In genomic region chr12:87923361-87923760, GRCh38 we compare ENCODE assay signal across 23 cellular contexts.
DNase-seq lines count a peak whose midpoint lies in the region; ATAC-seq and TF ChIP-seq lines count a peak whose summit lies in the region.
"Had no signal": no experiment of that assay in that cellular context is flagged by ENCODE, and none has a peak within 500 bp of the region (broad histone marks: within the 10 kb centered on the region; RNA-seq: fewer than 3 reads in every experiment).

No MANE protein-coding gene starts in this region.

- ATAC-seq in psoas muscle (no peak), GM21576 (IDR thresholded peaks at IDR 0.05; ENCODE audit: unreplicated experiment) (no peak), HG02588 (IDR thresholded peaks at IDR 0.05; ENCODE audit: unreplicated experiment) (no peak)
- ATAC-seq: Panc1 had no signal

- H3K4me1 ChIP-seq in psoas muscle = no peaks in the 10 kb centered on the region
- H3K4me1 ChIP-seq: BLaER1 had no signal

- H3K27ac ChIP-seq in psoas muscle = no peak overlapping the region
- H3K27ac ChIP-seq: BLaER1, RWPE1 had no signal

- WGBS in psoas muscle, 3 donors = 58 to 63% (median 61%) methylated on average over 3 of the region's 3 CpGs

- H3K9me3 ChIP-seq in psoas muscle = no peaks in the 10 kb centered on the region
- H3K9me3 ChIP-seq: BLaER1 had no signal

- H3K27me3 ChIP-seq in psoas muscle (ENCODE audit: insufficient read depth in 3 of 3, low read length in 2 of 3) = no peaks in the 10 kb centered on the region
- H3K27me3 ChIP-seq: BLaER1 had no signal

- no peak for TF ChIP-seq CTCF in choroid plexus epithelial cell (conservative IDR thresholded peaks at IDR 0.05; ENCODE audit: low read depth, low read length)
- no peak for TF ChIP-seq CTCF in psoas muscle (IDR thresholded peaks at IDR 0.05)

- DNase-seq in LHCN-M2 (ENCODE audit: low read depth) = peak; percentile 54
- peak; percentile 69 for DNase-seq in choroid plexus epithelial cell (ENCODE audit: low read depth)
- peak; percentile 4 for DNase-seq in fibroblast of the conjunctiva (ENCODE audit: low read depth)
- DNase-seq in skeletal muscle cell (ENCODE audit: low read depth) = peak; percentile 33
- DNase-seq in psoas muscle = no peak
- no peak for DNase-seq in NCI-H82 (lab: John Stamatoyannopoulos, UW)
- DNase-seq: CD4-positive, CD25-positive, alpha-beta regulatory T cell; DMS153; DND-41; H7; Karpas-422; MV-4-11; NCI-H1105; NCI-H1436 treated with DMSO at 0.1 percent for 48 hours; NCI-H187 treated with DMSO at 0.1 percent for 48 hours; NCI-H2171 treated with DMSO at 0.1 percent for 48 hours; NCI-H526; SHP77 treated with DMSO at 0.1 percent for 48 hours had no signal

- H3K36me3 ChIP-seq in psoas muscle (ENCODE audit: insufficient read depth in 1 of 2, low read depth in 1 of 2) = no peaks in the 10 kb centered on the region
- H3K36me3 ChIP-seq: BLaER1 had no signal

- no peak overlapping the region for H3K4me3 ChIP-seq in choroid plexus epithelial cell (ENCODE audit: low read depth, low read length)
- no peak overlapping the region for H3K4me3 ChIP-seq in skeletal muscle cell (ENCODE audit: low read depth, low read length)
- H3K4me3 ChIP-seq in psoas muscle = no peak overlapping the region
- H3K4me3 ChIP-seq: BLaER1 had no signal

- intact Hi-C loops in psoas muscle (cut with DNase I) = no loop called here

Comparison
In these comparisons a context has a peak if more than half of its experiments do, and no peak if none do; other contexts are left out.
1. DNase-seq: peak in LHCN-M2 (single experiment), choroid plexus epithelial cell (single experiment), fibroblast of the conjunctiva (single experiment) and skeletal muscle cell (single experiment); none in psoas muscle (0 of 2) and NCI-H82 (single experiment).